In genomic region chrX:47093248-47093647, GRCh38 we compare ENCODE assay signal across 8 cellular contexts. TPM values are rescaled to one million over a fixed set of nuclear protein-coding genes. Genes with fewer than 3 reads are reported as not detected.
DNase-seq lines count a peak whose midpoint lies in the region; ATAC-seq and TF ChIP-seq lines count a peak whose summit lies in the region.

No MANE protein-coding gene starts in this region.

- no peaks in the 10 kb centered on the region for H3K36me3 ChIP-seq in aorta (ENCODE audit: control insufficient read depth in 1 of 2, insufficient read depth in 2 of 2, low read length in 1 of 2)

- no peak overlapping the region for H3K18ac ChIP-seq in H9 (ENCODE audit: insufficient read length, low read depth, low read length)

- DNase-seq in CD1c-positive myeloid dendritic cell (ENCODE audit: extremely low spot score) (peak; percentile 5), H9 (no peak), RWPE1 (ENCODE audit: low spot score) (peak; percentile 23), foreskin fibroblast (peak in 1 of 2 donors; percentile 54), NCI-H1048 (lab: John Stamatoyannopoulos, UW) (no peak), middle frontal gyrus (ENCODE audit: extremely low spot score, low spot score) (no peak), aorta (no peak)

- H3K4me1 ChIP-seq in H9 (ENCODE audit: insufficient read depth, low read length) (no peaks in the 10 kb centered on the region), aorta (ENCODE audit: control insufficient read depth in 1 of 2, insufficient read depth in 2 of 2, low read length in 2 of 2) (no peaks in the 10 kb centered on the region)

- H3K9me3 Mint-ChIP-seq in H9, result peaks cover 44 to 66% of the 10 kb centered on the region in 2 experiments

- H3K27ac ChIP-seq in H9 (ENCODE audit: insufficient read length, low read depth, low read length), result no peak overlapping the region
- no peak overlapping the region for H3K27ac ChIP-seq in RWPE1
- H3K27ac ChIP-seq in aorta (ENCODE audit: low read depth in 1 of 2, low read length in 2 of 2), result no peak overlapping the region

- CTCF ChIA-PET in RWPE1 (lab: Yijun Ruan, JAX), result interaction anchor here (0.7 to 1.3 kb wide), 5 partner anchors 12 to 405 kb away, joined by 3 to 8 read pairs (median 3); no protein-coding TSS in a partner anchor

- no CpG with 5 or more reads among the region's 1 CpG for WGBS in H9 (ENCODE audit: extremely low coverage, insufficient read length, low lambda C conversion rate)
- 2 to 6% methylated on average over 1 of the region's 1 CpG for WGBS in aorta, 2 donors

- no peaks in the 10 kb centered on the region for H3K27me3 ChIP-seq in H9 (ENCODE audit: insufficient read depth, low read length)
- H3K27me3 ChIP-seq in aorta (ENCODE audit: control insufficient read depth in 1 of 2, insufficient read depth in 2 of 2, low read length in 1 of 2), result no peaks in the 10 kb centered on the region

- no peaks in the 10 kb centered on the region for H3K36me3 Mint-ChIP-seq in H9 (ENCODE audit: insufficient read depth in 1 of 3, low read depth in 3 of 3)

- H3T11ph ChIP-seq in H9 (ENCODE audit: low read length), result no peak overlapping the region

- H3K4ac ChIP-seq in H9 (ENCODE audit: low read depth, low read length), result no peak overlapping the region

- no peak overlapping the region for H2BK5ac ChIP-seq in H9 (ENCODE audit: insufficient read length, low read length)

- H4K8ac ChIP-seq in H9 (replicated peaks; ENCODE audit: insufficient read length, low read depth, low read length), result no peak overlapping the region

- H3K4me1 Mint-ChIP-seq in H9, result peaks cover 17 to 18% of the 10 kb centered on the region in 2 experiments

- H3K79me2 ChIP-seq in H9 (ENCODE audit: insufficient read depth, low read length), result no peaks in the 10 kb centered on the region

- H3K27me3 Mint-ChIP-seq in H9 (ENCODE audit: low read depth), result peaks cover 1% of the 10 kb centered on the region; the same call in 1 of the 2 replicates

- H3K27ac Mint-ChIP-seq in H9, result no peak overlapping the region

- no peak overlapping the region for H2AK5ac ChIP-seq in H9 (ENCODE audit: insufficient read length, low read length)

- no peaks in the 10 kb centered on the region for H3K23me2 ChIP-seq in H9 (ENCODE audit: insufficient read length, low read depth, low read length, poor library complexity, severe bottlenecking)

- no peak overlapping the region for H3K4me3 Mint-ChIP-seq in H9

- no peak overlapping the region for H2BK120ac ChIP-seq in H9 (ENCODE audit: low read depth, low read length, poor library complexity, severe bottlenecking)

- POLR2A ChIA-PET in RWPE1 (lab: Yijun Ruan, JAX; ENCODE audit: low non-redundant PET), result no interaction called here

- H3K4me3 ChIP-seq in foreskin fibroblast (ENCODE audit: low read depth in 1 of 2, low read length in 2 of 2) (no peak overlapping the region), aorta (ENCODE audit: low read length in 2 of 2) (no peak overlapping the region)

- H4K91ac ChIP-seq in H9 (ENCODE audit: insufficient read length, low read depth, low read length), result no peak overlapping the region

- no peak overlapping the region for H4K5ac ChIP-seq in H9 (ENCODE audit: insufficient read length, low read depth, low read length)

- TF ChIP-seq CTCF in H9 (conservative IDR thresholded peaks at IDR 0.05), result peak; percentile 62
- peak; percentile 40 for TF ChIP-seq CTCF in RWPE1 (conservative IDR thresholded peaks at IDR 0.05; ENCODE audit: low read depth)
- peak; percentile 38 for TF ChIP-seq CTCF in foreskin fibroblast (IDR thresholded peaks at IDR 0.05; ENCODE audit: low read depth, low read length)

- no peak overlapping the region for H2BK15ac ChIP-seq in H9 (ENCODE audit: low read depth, low read length)

- H2BK12ac ChIP-seq in H9 (ENCODE audit: insufficient read length, low read depth, low read length), result no peak overlapping the region

- H3K9ac ChIP-seq in H9 (ENCODE audit: extremely low read depth, insufficient read length, low read length), result no peak overlapping the region

- H4K20me1 ChIP-seq in H9 (ENCODE audit: control insufficient read depth, insufficient read depth, insufficient read length), result no peaks in the 10 kb centered on the region

- H3K23ac ChIP-seq in H9 (ENCODE audit: insufficient read length, low read depth, low read length), result no peak overlapping the region

- H3K4me2 ChIP-seq in H9 (ENCODE audit: insufficient read depth, insufficient read length, low read length), result no peak overlapping the region

- intact Hi-C loops in aorta (cut with DNase I), result no loop called here

- H3K9me3 ChIP-seq in H9 (ENCODE audit: control insufficient read depth, low read depth, low read length) (no peaks in the 10 kb centered on the region), aorta (ENCODE audit: control insufficient read depth, low read length) (no peaks in the 10 kb centered on the region)

- H3K79me1 ChIP-seq in H9 (ENCODE audit: insufficient read depth, low read depth, low read length, poor library complexity, severe bottlenecking), result no peaks in the 10 kb centered on the region

- no peak overlapping the region for H2BK20ac ChIP-seq in H9 (ENCODE audit: low read depth, low read length, poor library complexity, severe bottlenecking)

- no peak overlapping the region for H3K56ac ChIP-seq in H9 (ENCODE audit: insufficient read length, low read depth, low read length)

- H2AFZ ChIP-seq in H9 (ENCODE audit: low read length), result no peak overlapping the region

- ATAC-seq in aorta (ENCODE audit: low FRiP score) (no peak), HG03095 (IDR thresholded peaks at IDR 0.05; ENCODE audit: unreplicated experiment) (no peak)

- no peak overlapping the region for H3K14ac ChIP-seq in H9 (ENCODE audit: insufficient read depth, low read length)

RNA-seq across cellular contexts. Expression of gene RGN, which starts 15.0 kb away (rescaled TPM):
- total RNA-seq in H9 (2021) (0.20 TPM in 1 of 2 replicates, not detected in the other), aorta (10 to 100 TPM; 10.3 to 20.2 TPM)
- 10 to 100 TPM; 39.6 to 56.9 TPM for polyA plus RNA-seq in aorta

RNA-seq across cellular contexts. Expression of gene NDUFB11, which starts 51.3 kb away (rescaled TPM):
- total RNA-seq in H9 (2021) (98.5 and 100 TPM in 2 replicates), aorta (10 to 100 TPM; 33.7 to 40.3 TPM)
- 10 to 100 TPM; 65.7 to 69.5 TPM for polyA plus RNA-seq in aorta

RNA-seq across cellular contexts. Expression of gene RBM10, which starts 51.8 kb away (rescaled TPM):
- 55.8 and 57.3 TPM in 2 replicates for total RNA-seq in H9 (2021)
- total RNA-seq in aorta, result 10 to 100 TPM; 23.0 to 25.7 TPM
- 10 to 100 TPM in 1 of 2 donors, 1 to 10 TPM in 1; 8.4 to 46.8 TPM for polyA plus RNA-seq in aorta

Comparison
In these comparisons a context has a peak if more than half of its experiments do, and no peak if none do; other contexts are left out.
1. DNase-seq: peak in CD1c-positive myeloid dendritic cell (single experiment) and RWPE1 (single experiment); none in H9 (single experiment), NCI-H1048 (single experiment), middle frontal gyrus (single experiment) and aorta (0 of 2).
2. Peak in every context shown above with its lines, with median percentiles within 50 percentile points of each other: CTCF ChIP-seq.